In the genomic region with DNA sequence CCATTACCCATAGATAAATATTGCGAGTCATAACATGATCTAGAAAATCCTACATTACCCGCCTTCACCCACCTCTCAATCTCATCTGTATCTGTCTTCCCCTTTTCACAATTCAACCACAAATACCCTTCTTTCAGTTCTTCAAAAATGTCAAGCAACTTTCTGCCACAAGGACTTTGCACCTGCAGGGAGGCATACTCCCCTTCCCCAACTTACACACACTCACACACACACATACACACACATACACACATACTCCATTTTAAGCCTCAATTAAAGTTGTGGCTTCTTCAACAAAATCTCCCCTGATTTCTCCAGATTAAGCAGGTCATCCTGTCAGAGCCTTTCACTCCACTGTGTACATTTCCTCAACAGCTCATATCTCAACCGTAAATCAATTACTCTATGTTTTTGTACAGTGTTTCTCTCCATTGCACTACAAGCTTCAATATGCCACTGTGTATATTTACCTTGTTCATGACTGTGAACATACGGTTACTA, we compare ENCODE assay signal across 9 cellular contexts. TPM values are rescaled to one million over a fixed set of nuclear protein-coding genes. Genes with fewer than 3 reads are reported as not detected.
DNase-seq lines count a peak whose midpoint lies in the region; ATAC-seq, FAIRE-seq and TF ChIP-seq lines count a peak whose summit lies in the region.
"Had no signal": no experiment of that assay in that cellular context is flagged by ENCODE, and none has a peak within 500 bp of the region (broad histone marks: within the 10 kb centered on the region; RNA-seq: fewer than 3 reads in every experiment).

No MANE protein-coding gene starts in this region.

- H4K20me1 ChIP-seq in KMS-11 (ENCODE audit: insufficient read depth), result no peaks in the 10 kb centered on the region

- H3K27me3 ChIP-seq in KMS-11 (ENCODE audit: insufficient read depth, low read depth), result no peaks in the 10 kb centered on the region
- H3K27me3 ChIP-seq in small intestine (ENCODE audit: control insufficient read depth in 2 of 2, insufficient read depth in 2 of 2, low read length in 2 of 2), result no peaks in the 10 kb centered on the region
- H3K27me3 ChIP-seq in ascending aorta, result no peaks in the 10 kb centered on the region

- intact Hi-C loops in ascending aorta (cut with DNase I), result no loop called here

- WGBS in small intestine, 3 donors, result 45 to 62% (median 58%) methylated on average over 4 of the region's 4 CpGs

- peak; percentile 84 for ATAC-seq in GM19035 (IDR thresholded peaks at IDR 0.05; ENCODE audit: unreplicated experiment)
- ATAC-seq in HG02678 (IDR thresholded peaks at IDR 0.05; ENCODE audit: unreplicated experiment), result peak; percentile 80

- no peak for TF ChIP-seq CTCF in KMS-11 (conservative IDR thresholded peaks at IDR 0.05; ENCODE audit: low read depth, low read length)
- no peak for TF ChIP-seq CTCF in ascending aorta (IDR thresholded peaks at IDR 0.05)

- DNase-seq in small intestine, result peak; percentile 20
- DNase-seq in ascending aorta (ENCODE audit: low spot score in 2 of 2), result no peak
- no peak for DNase-seq in dermis blood vessel endothelial cell
- no peak for DNase-seq in activated T-cell treated with anti-CD3 and anti-CD28 coated beads, Interleukin-2, amount 50 U/mL, for 1 hour
- DNase-seq: amygdala, foreskin fibroblast had no signal

- H3K9me3 ChIP-seq in small intestine (ENCODE audit: control insufficient read depth, low read depth) (no peaks in the 10 kb centered on the region), ascending aorta (no peaks in the 10 kb centered on the region)

- peak overlapping the region; percentile 75 for H3K4me2 ChIP-seq in KMS-11

- peak overlapping the region; percentile 16; the same call in 1 of the 2 replicates for H3K9ac ChIP-seq in KMS-11

- no peak for FAIRE-seq in small intestine (lab: Jason Lieb, UNC)

- no peaks in the 10 kb centered on the region for H3K79me2 ChIP-seq in KMS-11 (ENCODE audit: insufficient read depth, low read depth)

- peak overlapping the region; percentile 59 for H3K27ac ChIP-seq in KMS-11
- no peak overlapping the region for H3K27ac ChIP-seq in small intestine (ENCODE audit: low read depth in 1 of 2, low read length in 1 of 2)
- H3K27ac ChIP-seq in ascending aorta, result no peak overlapping the region

- H3K4me1 ChIP-seq in KMS-11 (ENCODE audit: low read depth, poor library complexity, severe bottlenecking) (peaks cover 79% of the 10 kb centered on the region), small intestine (ENCODE audit: control insufficient read depth in 2 of 2, insufficient read depth in 1 of 2, low read depth in 1 of 2, low read length in 1 of 2) (no peaks in the 10 kb centered on the region), ascending aorta (no peaks in the 10 kb centered on the region)

- no peaks in the 10 kb centered on the region for H3K36me3 ChIP-seq in KMS-11 (ENCODE audit: insufficient read depth)
- no peaks in the 10 kb centered on the region for H3K36me3 ChIP-seq in small intestine (ENCODE audit: control insufficient read depth in 2 of 2, insufficient read depth in 2 of 2, low read length in 2 of 2)
- H3K36me3 ChIP-seq in ascending aorta, result no peaks in the 10 kb centered on the region

- peak overlapping the region; percentile 33 for H3K4me3 ChIP-seq in KMS-11 (IDR thresholded peaks at IDR 0.05; ENCODE audit: insufficient read depth, low read depth, low read length)
- no peak overlapping the region for H3K4me3 ChIP-seq in small intestine (ENCODE audit: low read depth in 1 of 2, low read length in 2 of 2)
- no peak overlapping the region for H3K4me3 ChIP-seq in ascending aorta

- H2AFZ ChIP-seq in KMS-11 (ENCODE audit: low read depth), result peak overlapping the region; percentile 39; the same call in 1 of the 2 replicates

RNA-seq across cellular contexts. Expression of a gene that starts 33.1 kb away (rescaled TPM):
- 10 to 100 TPM; 18.6 to 31.1 (median 22.1) TPM for polyA plus RNA-seq in small intestine
- total RNA-seq in ascending aorta (82.8 TPM), dermis blood vessel endothelial cell (267 and 372 TPM in 2 replicates)

RNA-seq across cellular contexts. Expression of a gene that starts 34.2 kb away (rescaled TPM):
- under 1 TPM in 1 of 3 donors, not detected in 2; 0.09 TPM for polyA plus RNA-seq in small intestine
- total RNA-seq in ascending aorta (16.8 TPM), dermis blood vessel endothelial cell (0.68 TPM in 1 of 2 replicates, not detected in the other)

Comparison
In these comparisons a context has a peak if more than half of its experiments do, and no peak if none do; other contexts are left out.
1. RNA of a gene that starts 34.2 kb away (total RNA-seq): 16.8 TPM in ascending aorta (single experiment); 0.68 TPM in dermis blood vessel endothelial cell; every median in the first group is over 10 times any median in the second.